Comparison of ENCODE assay signal across 1 cellular context in genomic region chr6:111759836-111760785, GRCh38.
TF ChIP-seq lines count a peak whose summit lies in the region.

No MANE protein-coding gene starts in this region.

TF ChIP-seq in SK-N-SH, 30 proteins besides CTCF, POLR2A, EP300 and RAD21 (continued from another document):
- TF ChIP-seq, protein P1, sequence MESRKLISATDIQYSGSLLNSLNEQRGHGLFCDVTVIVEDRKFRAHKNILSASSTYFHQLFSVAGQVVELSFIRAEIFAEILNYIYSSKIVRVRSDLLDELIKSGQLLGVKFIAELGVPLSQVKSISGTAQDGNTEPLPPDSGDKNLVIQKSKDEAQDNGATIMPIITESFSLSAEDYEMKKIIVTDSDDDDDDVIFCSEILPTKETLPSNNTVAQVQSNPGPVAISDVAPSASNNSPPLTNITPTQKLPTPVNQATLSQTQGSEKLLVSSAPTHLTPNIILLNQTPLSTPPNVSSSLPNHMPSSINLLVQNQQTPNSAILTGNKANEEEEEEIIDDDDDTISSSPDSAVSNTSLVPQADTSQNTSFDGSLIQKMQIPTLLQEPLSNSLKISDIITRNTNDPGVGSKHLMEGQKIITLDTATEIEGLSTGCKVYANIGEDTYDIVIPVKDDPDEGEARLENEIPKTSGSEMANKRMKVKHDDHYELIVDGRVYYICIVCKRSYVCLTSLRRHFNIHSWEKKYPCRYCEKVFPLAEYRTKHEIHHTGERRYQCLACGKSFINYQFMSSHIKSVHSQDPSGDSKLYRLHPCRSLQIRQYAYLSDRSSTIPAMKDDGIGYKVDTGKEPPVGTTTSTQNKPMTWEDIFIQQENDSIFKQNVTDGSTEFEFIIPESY (IDR thresholded peaks at IDR 0.05; ENCODE audit: borderline replicate concordance, low read depth), result no peak
- TF ChIP-seq JUND (IDR thresholded peaks at IDR 0.05) (peak; percentile 50), RXRA (IDR thresholded peaks at IDR 0.05; ENCODE audit: borderline replicate concordance, low read depth) (no peak), TAF1 (IDR thresholded peaks at IDR 0.05; ENCODE audit: borderline replicate concordance, low read depth, low read length) (no peak), POLR2AphosphoS5 (IDR thresholded peaks at IDR 0.05; ENCODE audit: low read depth, low read length) (no peak), TCF12 (IDR thresholded peaks at IDR 0.05) (peak; percentile 78), MXI1 (IDR thresholded peaks at IDR 0.05; ENCODE audit: low read depth, low read length) (no peak), FOSL2 (IDR thresholded peaks at IDR 0.05; ENCODE audit: borderline replicate concordance, low read depth) (peak; percentile 4; the same call in 1 of the 2 replicates), MAX (IDR thresholded peaks at IDR 0.05; ENCODE audit: low read depth) (no peak), YY1 (IDR thresholded peaks at IDR 0.05; ENCODE audit: low read depth) (no peak), CHD2 (IDR thresholded peaks at IDR 0.05; ENCODE audit: low read length, partially characterized antibody) (no peak), ELF1 (IDR thresholded peaks at IDR 0.05) (no peak), NRF1 (IDR thresholded peaks at IDR 0.05; ENCODE audit: low read depth, low read length) (no peak), FOXJ3 (CRISPR knock-in tag; IDR thresholded peaks at IDR 0.05) (no peak; the same call in 1 of the 2 replicates), EZH2phosphoT487 (IDR thresholded peaks at IDR 0.05; ENCODE audit: borderline replicate concordance, low read depth) (no peak), RFX5 (IDR thresholded peaks at IDR 0.05; ENCODE audit: low read length) (no peak), TEAD4 (IDR thresholded peaks at IDR 0.05; ENCODE audit: borderline replicate concordance, insufficient read depth) (no peak; the same call in 1 of the 2 replicates), RCOR1 (IDR thresholded peaks at IDR 0.05; ENCODE audit: low read length) (peak; percentile 67), FOXM1 (IDR thresholded peaks at IDR 0.05; ENCODE audit: low read depth) (no peak)
- TF ChIP-seq, protein P2, sequence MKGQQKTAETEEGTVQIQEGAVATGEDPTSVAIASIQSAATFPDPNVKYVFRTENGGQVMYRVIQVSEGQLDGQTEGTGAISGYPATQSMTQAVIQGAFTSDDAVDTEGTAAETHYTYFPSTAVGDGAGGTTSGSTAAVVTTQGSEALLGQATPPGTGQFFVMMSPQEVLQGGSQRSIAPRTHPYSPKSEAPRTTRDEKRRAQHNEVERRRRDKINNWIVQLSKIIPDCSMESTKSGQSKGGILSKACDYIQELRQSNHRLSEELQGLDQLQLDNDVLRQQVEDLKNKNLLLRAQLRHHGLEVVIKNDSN (IDR thresholded peaks at IDR 0.05; ENCODE audit: borderline replicate concordance, low read depth), result no peak
- TF ChIP-seq, protein P3, sequence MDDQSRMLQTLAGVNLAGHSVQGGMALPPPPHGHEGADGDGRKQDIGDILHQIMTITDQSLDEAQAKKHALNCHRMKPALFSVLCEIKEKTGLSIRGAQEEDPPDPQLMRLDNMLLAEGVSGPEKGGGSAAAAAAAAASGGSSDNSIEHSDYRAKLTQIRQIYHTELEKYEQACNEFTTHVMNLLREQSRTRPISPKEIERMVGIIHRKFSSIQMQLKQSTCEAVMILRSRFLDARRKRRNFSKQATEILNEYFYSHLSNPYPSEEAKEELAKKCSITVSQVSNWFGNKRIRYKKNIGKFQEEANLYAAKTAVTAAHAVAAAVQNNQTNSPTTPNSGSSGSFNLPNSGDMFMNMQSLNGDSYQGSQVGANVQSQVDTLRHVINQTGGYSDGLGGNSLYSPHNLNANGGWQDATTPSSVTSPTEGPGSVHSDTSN (IDR thresholded peaks at IDR 0.05), result peak; percentile 51
